Comparison of ENCODE assay signal across 20 cellular contexts in genomic region chr21:25496825-25497482, GRCh38.
DNase-seq lines count a peak whose midpoint lies in the region; ATAC-seq and TF ChIP-seq lines count a peak whose summit lies in the region.
"Had no signal": no experiment of that assay in that cellular context is flagged by ENCODE, and none has a peak within 500 bp of the region (broad histone marks: within the 10 kb centered on the region; RNA-seq: fewer than 3 reads in every experiment).

No MANE protein-coding gene starts in this region.

- TF ChIP-seq CTCF in astrocyte of the cerebellum (IDR thresholded peaks at IDR 0.05; ENCODE audit: low read depth, low read length, missing control alignments) = no peak
- no peak for TF ChIP-seq CTCF in glutamatergic neuron (IDR thresholded peaks at IDR 0.05; ENCODE audit: partially characterized antibody, unreplicated experiment)

- ATAC-seq in GM21825 (IDR thresholded peaks at IDR 0.05; ENCODE audit: unreplicated experiment) = peak; percentile 19
- no peak for ATAC-seq in HG02678 (IDR thresholded peaks at IDR 0.05; ENCODE audit: unreplicated experiment)
- ATAC-seq: heart right ventricle; naive thymus-derived CD4-positive, alpha-beta T cell; pancreas had no signal

- no peaks in the 10 kb centered on the region for H3K36me3 Mint-ChIP-seq in glutamatergic neuron (ENCODE audit: unreplicated experiment)

- H3K27me3 Mint-ChIP-seq in glutamatergic neuron (ENCODE audit: unreplicated experiment) = no peaks in the 10 kb centered on the region
- H3K27me3 Mint-ChIP-seq: naive thymus-derived CD4-positive, alpha-beta T cell had no signal

- H3K9me3 Mint-ChIP-seq in glutamatergic neuron (ENCODE audit: unreplicated experiment) = no peaks in the 10 kb centered on the region

- no peaks in the 10 kb centered on the region for H3K4me1 Mint-ChIP-seq in glutamatergic neuron (ENCODE audit: low read depth, unreplicated experiment)

- in situ Hi-C loops in Caki2 (cut with HindIII; ENCODE audit: low pct_unique_long_range_greater_than_20kb, low sequenced_read_pairs) (no loop called here), astrocyte of the cerebellum (cut with HindIII; ENCODE audit: low sequenced_read_pairs) (no loop called here)

- H3K27ac Mint-ChIP-seq in glutamatergic neuron (ENCODE audit: unreplicated experiment) = no peak overlapping the region
- H3K27ac Mint-ChIP-seq: naive thymus-derived CD4-positive, alpha-beta T cell had no signal

- peak; percentile 60 for DNase-seq in Caki2 (ENCODE audit: low read depth)
- peak; percentile 16 for DNase-seq in astrocyte of the cerebellum (ENCODE audit: low read depth)
- DNase-seq in kidney tubule cell (ENCODE audit: low spot score) = peak; percentile 92
- no peak for DNase-seq in glutamatergic neuron
- DNase-seq in Kasumi-1 (lab: John Stamatoyannopoulos, UW) = no peak
- DNase-seq in NCI-H2029 treated with DMSO at 0.1 percent for 48 hours (lab: John Stamatoyannopoulos, UW) = no peak
- DNase-seq: activated effector memory CD4-positive, alpha-beta T cell treated with anti-CD3 and anti-CD28 coated beads, Interleukin-2, amount 50 U/mL, for 16 hours; heart right ventricle; mammary epithelial cell; naive thymus-derived CD4-positive, alpha-beta T cell; NCI-H2107; NCI-H526 treated with DMSO at 0.1 percent for 48 hours; OCI-M1; pancreas; stimulated activated CD4-positive, alpha-beta T cell treated with anti-CD3 and anti-CD28 coated beads, Interleukin-4, amount 100 ng/mL, for 1 hour; T-helper 9 cell; thyroid gland had no signal

- H3K4me3 Mint-ChIP-seq in glutamatergic neuron (ENCODE audit: unreplicated experiment) = no peak overlapping the region
- H3K4me3 Mint-ChIP-seq: naive thymus-derived CD4-positive, alpha-beta T cell had no signal

- H3K4me3 ChIP-seq in astrocyte of the cerebellum (ENCODE audit: low read depth, low read length) = no peak overlapping the region
- H3K4me3 ChIP-seq: heart right ventricle, pancreas, skin epidermis, thyroid gland had no signal

Comparison
In these comparisons a context has a peak if more than half of its experiments do, and no peak if none do; other contexts are left out.
1. DNase-seq: peak in Caki2 (single experiment), astrocyte of the cerebellum (single experiment) and kidney tubule cell (single experiment); none in glutamatergic neuron (single experiment), Kasumi-1 (0 of 2) and NCI-H2029 treated with DMSO at 0.1 percent for 48 hours (single experiment).